In the genomic region with DNA sequence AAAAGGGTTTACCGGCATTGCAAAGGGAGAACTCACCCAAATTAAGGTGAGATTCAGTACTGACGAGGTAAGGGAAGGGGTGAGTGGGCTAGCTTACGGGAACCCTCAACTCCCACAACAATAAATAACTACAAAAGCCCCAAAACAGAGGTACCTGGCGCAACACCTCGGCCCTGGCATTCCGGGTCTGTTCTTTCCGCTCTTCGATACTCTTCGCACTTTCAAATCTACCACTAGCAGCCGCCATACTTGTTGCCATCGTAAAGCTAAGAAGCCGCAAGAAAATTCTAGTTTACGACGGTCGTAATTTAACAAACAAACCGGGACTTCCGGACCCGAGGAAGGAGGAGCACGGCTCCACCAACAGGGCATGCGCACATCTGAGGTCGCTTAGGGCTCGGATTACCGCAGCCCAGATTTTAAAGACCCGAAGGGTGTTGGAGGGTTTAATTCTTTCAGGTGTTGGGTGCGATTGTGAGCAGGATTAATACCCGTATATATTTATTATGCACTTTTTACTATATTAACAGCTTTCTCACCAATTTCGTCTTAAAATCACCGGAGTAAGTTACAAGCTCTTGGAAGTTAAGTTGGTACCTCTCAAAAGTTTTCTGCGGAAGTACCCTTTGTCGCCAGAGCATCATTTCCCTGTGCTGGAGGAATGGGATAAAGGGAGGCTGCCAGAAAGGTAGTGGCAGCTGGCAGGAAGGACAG, we compare ENCODE assay signal across 8 cellular contexts. TPM values are rescaled to one million over a fixed set of nuclear protein-coding genes. Genes with fewer than 3 reads are reported as not detected.
DNase-seq lines count a peak whose midpoint lies in the region; ATAC-seq and TF ChIP-seq lines count a peak whose summit lies in the region.

A gene (minus strand): TSS at position 268 of the 714 bp plus-strand sequence. CDS start 9 bp downstream, at position 259.

- peaks cover 13 to 29% (median 17%) of the 10 kb centered on the region in 3 donors for H3K4me1 Mint-ChIP-seq in IgD-negative memory B cell

- peak; percentile 87 for DNase-seq in DMS 273 treated with DMSO at 0.1 percent for 48 hours (lab: John Stamatoyannopoulos, UW)
- DNase-seq in OCI-M2 (lab: John Stamatoyannopoulos, UW; ENCODE audit: unreplicated experiment): peak; percentile 23
- peak; percentile 83 for DNase-seq in activated T-cell treated with anti-CD3 and anti-CD28 coated beads for 4 hours
- DNase-seq in epithelial cell of proximal tubule (ENCODE audit: low read depth): peak; percentile 89
- DNase-seq in mucosa of gallbladder (ENCODE audit: low spot score): peak; percentile 94
- peak; percentile 79 to 80 for DNase-seq in stimulated activated CD8-positive, alpha-beta memory T cell treated with anti-CD3 and anti-CD28 coated beads, Interleukin-4, amount 100 ng/mL, for 4 hours (ENCODE audit: low read depth in 2 of 2, low spot score in 1 of 2)

- peak within 1 kb of the TSS; percentile 87 to 99 (median 95) for H3K4me3 Mint-ChIP-seq in IgD-negative memory B cell

- H3K9me3 Mint-ChIP-seq in IgD-negative memory B cell: peaks cover 0 to under 1% (median 0%) of the 10 kb centered on the region in 3 donors

- no peak for TF ChIP-seq CTCF in epithelial cell of proximal tubule (conservative IDR thresholded peaks at IDR 0.05; ENCODE audit: low read depth, low read length)

- no peaks in the 10 kb centered on the region for H3K36me3 Mint-ChIP-seq in IgD-negative memory B cell

- peak; percentile 99 for ATAC-seq in GM21529 (IDR thresholded peaks at IDR 0.05; ENCODE audit: unreplicated experiment)

- peak within 1 kb of the TSS; percentile 93 to 97 (median 95) for H3K27ac Mint-ChIP-seq in IgD-negative memory B cell

- peak within 1 kb of the TSS; percentile 92 for H3K4me3 ChIP-seq in epithelial cell of proximal tubule (ENCODE audit: low read depth, low read length)

- H3K27me3 Mint-ChIP-seq in IgD-negative memory B cell: no peaks in the 10 kb centered on the region

RNA-seq across cellular contexts. Expression of the gene that starts here (rescaled TPM):
- 9.5 TPM for polyA plus RNA-seq in IgD-negative memory B cell
- total RNA-seq in epithelial cell of proximal tubule (5.9 and 7.5 TPM in 2 replicates), mucosa of gallbladder (12.1 TPM)

Comparison
In these comparisons a context has a peak if more than half of its experiments do, and no peak if none do; other contexts are left out.
1. Peak in every context shown above with its lines: DNase-seq, ATAC-seq and H3K4me3 ChIP-seq.
2. DNase-seq: peak in every context shown above with its lines; median percentile 94 in mucosa of gallbladder; 89 in epithelial cell of proximal tubule; 87 in DMS 273 treated with DMSO at 0.1 percent for 48 hours; 83 in activated T-cell treated with anti-CD3 and anti-CD28 coated beads for 4 hours; 80 in stimulated activated CD8-positive, alpha-beta memory T cell treated with anti-CD3 and anti-CD28 coated beads, Interleukin-4, amount 100 ng/mL, for 4 hours; 23 in OCI-M2.